ENCODE assay signal across 10 cellular contexts in genomic region chr6:125714431-125715090, GRCh38. TPM values are rescaled to one million over a fixed set of nuclear protein-coding genes. Genes with fewer than 3 reads are reported as not detected.
A peak's percentile ranks its signal among the peaks of the same experiment; 100 is the strongest.
DNase-seq lines count a peak whose midpoint lies in the region; ATAC-seq, FAIRE-seq and TF ChIP-seq lines count a peak whose summit lies in the region.
"Had no signal": no experiment of that assay in that cellular context is flagged by ENCODE, and none has a peak within 500 bp of the region (broad histone marks: within the 10 kb centered on the region; RNA-seq: fewer than 3 reads in every experiment).

No MANE protein-coding gene starts in this region.

- H3K9me3 Mint-ChIP-seq in neural progenitor cell: peaks cover 26% of the 10 kb centered on the region

- H3K27me3 ChIP-seq in neural progenitor cell (no peaks in the 10 kb centered on the region), smooth muscle cell (ENCODE audit: low read depth) (no peaks in the 10 kb centered on the region)

- TF ChIP-seq CTCF in neural progenitor cell (IDR thresholded peaks at IDR 0.05) (no peak), smooth muscle cell (IDR thresholded peaks at IDR 0.05; ENCODE audit: borderline replicate concordance, insufficient read depth, poor library complexity, severe bottlenecking) (no peak)

- ATAC-seq in GM19372 (IDR thresholded peaks at IDR 0.05; ENCODE audit: low read depth, unreplicated experiment): peak; percentile 34
- peak; percentile 72 for ATAC-seq in HG02981 (IDR thresholded peaks at IDR 0.05; ENCODE audit: unreplicated experiment)
- ATAC-seq: HepG2 had no signal

- peaks cover 11% of the 10 kb centered on the region for H3K27me3 Mint-ChIP-seq in neural progenitor cell (ENCODE audit: insufficient read depth, low read depth)

- no peak overlapping the region for H3K27ac Mint-ChIP-seq in neural progenitor cell

- no peak overlapping the region for H3K4me2 ChIP-seq in neural progenitor cell
- H3K4me2 ChIP-seq in smooth muscle cell: no peak overlapping the region

- no peaks in the 10 kb centered on the region for H3K36me3 Mint-ChIP-seq in neural progenitor cell

- H4K20me1 ChIP-seq in neural progenitor cell (ENCODE audit: low read depth) (no peaks in the 10 kb centered on the region), smooth muscle cell (ENCODE audit: low read depth) (no peaks in the 10 kb centered on the region)

- H3K79me2 ChIP-seq in neural progenitor cell (ENCODE audit: low read depth): no peaks in the 10 kb centered on the region
- no peaks in the 10 kb centered on the region for H3K79me2 ChIP-seq in smooth muscle cell (ENCODE audit: low read depth)

- H3K36me3 ChIP-seq in neural progenitor cell: no peaks in the 10 kb centered on the region
- H3K36me3 ChIP-seq in smooth muscle cell (ENCODE audit: low read depth): no peaks in the 10 kb centered on the region

- H3K4me1 ChIP-seq in neural progenitor cell: peaks cover 7% of the 10 kb centered on the region
- H3K4me1 ChIP-seq in smooth muscle cell (ENCODE audit: low read depth): peaks cover 7% of the 10 kb centered on the region

- H3K27ac ChIP-seq in neural progenitor cell: no peak overlapping the region
- no peak overlapping the region for H3K27ac ChIP-seq in smooth muscle cell (ENCODE audit: low read depth)

- H2AFZ ChIP-seq in neural progenitor cell (replicated peaks): no peak overlapping the region
- no peak overlapping the region for H2AFZ ChIP-seq in smooth muscle cell (ENCODE audit: low read depth)

- H3K4me1 Mint-ChIP-seq in neural progenitor cell: peaks cover 7% of the 10 kb centered on the region

- DNase-seq in GM12891 (ENCODE audit: insufficient read length, low spot score): no peak
- peak; percentile 55 for DNase-seq in NCI-H748 treated with DMSO at 0.1 percent for 48 hours (lab: John Stamatoyannopoulos, UW)
- DNase-seq in neural progenitor cell (ENCODE audit: low spot score): no peak
- no peak for DNase-seq in smooth muscle cell (lab: John Stamatoyannopoulos, UW; ENCODE audit: unreplicated experiment)
- DNase-seq in HCEC 1CT: no peak
- no peak for DNase-seq in SW 1271 (lab: John Stamatoyannopoulos, UW)

- H3K9ac ChIP-seq in neural progenitor cell (no peak overlapping the region), smooth muscle cell (ENCODE audit: low read depth) (no peak overlapping the region)

- WGBS in smooth muscle cell (ENCODE audit: low lambda C conversion rate): 94% methylated on average over 2 of the region's 2 CpGs

- peaks cover 7% of the 10 kb centered on the region for H3K9me3 ChIP-seq in neural progenitor cell (ENCODE audit: low read depth)
- no peaks in the 10 kb centered on the region for H3K9me3 ChIP-seq in smooth muscle cell (replicated peaks; ENCODE audit: low read depth)

- no peaks in the 10 kb centered on the region for H3F3A ChIP-seq in neural progenitor cell (ENCODE audit: low read depth)
- H3F3A ChIP-seq in smooth muscle cell (ENCODE audit: low read depth): no peaks in the 10 kb centered on the region

- H3K4me3 Mint-ChIP-seq in neural progenitor cell: no peak overlapping the region

- FAIRE-seq in GM12891 (lab: Jason Lieb, UNC): peak; percentile 70
- FAIRE-seq: HepG2, keratinocyte had no signal

- no peak for TF ChIP-seq POLR2A in GM12891 (IDR thresholded peaks at IDR 0.05; ENCODE audit: low read depth, low read length)

- no peak overlapping the region for H3K4me3 ChIP-seq in neural progenitor cell
- no peak overlapping the region for H3K4me3 ChIP-seq in smooth muscle cell

TF ChIP-seq in GM12891, 5 proteins besides CTCF, POLR2A, EP300 and RAD21:
- peak; percentile 45; the same call in 1 of the 2 replicates for TF ChIP-seq SPI1 (IDR thresholded peaks at IDR 0.05; ENCODE audit: low read depth, low read length)
- no peak for TF ChIP-seq POLR2AphosphoS5 (IDR thresholded peaks at IDR 0.05; ENCODE audit: low read depth, low read length)
- TF ChIP-seq TAF1 (IDR thresholded peaks at IDR 0.05; ENCODE audit: low read depth, low read length): no peak
- TF ChIP-seq PAX5 (IDR thresholded peaks at IDR 0.05; ENCODE audit: insufficient read depth, low read length, severe bottlenecking): no peak
- TF ChIP-seq POU2F2 (IDR thresholded peaks at IDR 0.05; ENCODE audit: low read depth, low read length): no peak

RNA-seq across cellular contexts. Expression of gene HEY2, which starts 34.9 kb away (rescaled TPM):
- polyA plus RNA-seq in GM12891 (2012; ENCODE audit: low read depth, missing spikeins): 0.14 TPM
- total RNA-seq in neural progenitor cell (ENCODE audit: low replicate concordance) (0.74 and 1.1 TPM in 2 replicates), smooth muscle cell (17.2 and 21.2 TPM in 2 replicates)
- 23.6 and 35.2 TPM in 2 replicates for polyA plus RNA-seq in smooth muscle cell
- polyA plus RNA-seq: keratinocyte had no signal
